In genomic region chr6:131063028-131063763, GRCh38 we compare ENCODE assay signal across 8 cellular contexts. TPM values are rescaled to one million over a fixed set of nuclear protein-coding genes. Genes with fewer than 3 reads are reported as not detected.
A peak's percentile ranks its signal among the peaks of the same experiment; 100 is the strongest.
DNase-seq lines count a peak whose midpoint lies in the region; ATAC-seq and TF ChIP-seq lines count a peak whose summit lies in the region.

TSS of gene EPB41L2 (minus strand) at chr6:131063245. CDS start at chr6:130956485, 106,760 bp downstream.

- peak within 1 kb of the TSS; percentile 88 for H3K27ac ChIP-seq in angular gyrus (ENCODE audit: low read depth, low read length)
- H3K27ac ChIP-seq in right atrium auricular region: peak within 1 kb of the TSS; percentile 83 to 86
- H3K27ac ChIP-seq in uterus: peak within 1 kb of the TSS; percentile 90 to 93

- no peaks in the 10 kb centered on the region for H3K4me1 ChIP-seq in right atrium auricular region
- no peaks in the 10 kb centered on the region for H3K4me1 ChIP-seq in uterus

- peak; percentile 81 for ATAC-seq in GM21825 (IDR thresholded peaks at IDR 0.05; ENCODE audit: unreplicated experiment)

- peak; percentile 93 to 96 for TF ChIP-seq POLR2A in uterus (IDR thresholded peaks at IDR 0.05)

- DNase-seq in ELR (ENCODE audit: low read depth) (peak; percentile 95), Kasumi-1 (lab: John Stamatoyannopoulos, UW) (peak; percentile 84 to 90), T-helper 2 cell (peak; percentile 44 to 78 (median 64)), right atrium auricular region (ENCODE audit: low spot score) (peak; percentile 84), putamen (ENCODE audit: low spot score) (peak; percentile 91), uterus (peak; percentile 88 to 94)

- peak within 1 kb of the TSS; percentile 81 to 98 for H3K4me3 ChIP-seq in right atrium auricular region
- peak within 1 kb of the TSS; percentile 89 to 99 for H3K4me3 ChIP-seq in uterus

- H3K9me3 ChIP-seq in right atrium auricular region (no peaks in the 10 kb centered on the region), uterus (no peaks in the 10 kb centered on the region)

- peak in 1 of 2 donors; percentile 8 for TF ChIP-seq CTCF in right atrium auricular region (IDR thresholded peaks at IDR 0.05)
- peak in 3 of 4 experiments; percentile 9 to 54 (median 52) for TF ChIP-seq CTCF in uterus (IDR thresholded peaks at IDR 0.05)

- H3K27me3 ChIP-seq in right atrium auricular region (no peaks in the 10 kb centered on the region), uterus (no peaks in the 10 kb centered on the region)

- intact Hi-C loops in uterus (cut with DNase I; ENCODE audit: low total_unique reads): no loop called here

- H3K36me3 ChIP-seq in right atrium auricular region (no peaks in the 10 kb centered on the region), uterus (no peaks in the 10 kb centered on the region)

RNA-seq across cellular contexts. Expression of gene EPB41L2, which starts in this region (rescaled TPM):
- total RNA-seq in right atrium auricular region (10 to 100 TPM; 41.9 to 47.2 TPM), uterus (100 to 1,000 TPM in 3 of 4 donors, 10 to 100 TPM in 1; 72.5 to 237 (median 148) TPM)

Comparison
In these comparisons a context has a peak if more than half of its experiments do, and no peak if none do; other contexts are left out.
1. Peak in every context shown above with its lines: DNase-seq, ATAC-seq, H3K4me3 ChIP-seq and H3K27ac ChIP-seq.